In genomic region chr7:2691932-2692439, GRCh38 we compare ENCODE assay signal across 3 cellular contexts. TPM values are rescaled to one million over a fixed set of nuclear protein-coding genes. Genes with fewer than 3 reads are reported as not detected.
"Had no signal": no experiment of that assay in that cellular context is flagged by ENCODE, and none has a peak within 500 bp of the region (broad histone marks: within the 10 kb centered on the region; RNA-seq: fewer than 3 reads in every experiment).

No MANE protein-coding gene starts in this region.

RNA-seq across cellular contexts. Expression of gene AMZ1, which starts 4.0 kb away (rescaled TPM):
- total RNA-seq: gastrocnemius medialis, psoas muscle had no signal
- polyA plus RNA-seq: stomach had no signal
